11 cellular contexts compared by ENCODE assay signal in the genomic region with DNA sequence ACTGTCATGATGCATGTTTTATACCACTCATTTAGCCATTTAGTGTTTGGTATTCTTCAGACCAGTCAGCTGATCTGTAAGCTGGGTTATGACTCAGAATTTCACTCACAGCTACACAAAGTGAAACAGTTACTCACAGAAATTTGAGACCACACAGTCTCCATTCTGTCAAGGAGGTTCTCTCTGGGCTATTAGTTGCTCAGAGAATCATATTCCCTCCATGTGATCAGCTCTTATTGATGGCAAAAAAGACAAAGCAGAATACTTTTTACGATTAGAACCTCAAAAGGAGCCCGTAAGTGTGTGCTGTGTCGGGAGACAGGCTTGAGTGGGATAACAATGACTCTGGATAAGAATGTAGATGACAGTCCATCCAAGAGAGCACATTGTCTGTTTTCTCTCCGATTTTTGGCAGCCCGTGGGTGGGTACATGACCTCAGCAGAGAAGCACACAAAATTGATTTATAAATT.
A peak's percentile ranks its signal among the peaks of the same experiment; 100 is the strongest.
DNase-seq lines count a peak whose midpoint lies in the region; ATAC-seq and TF ChIP-seq lines count a peak whose summit lies in the region.
"Had no signal": no experiment of that assay in that cellular context is flagged by ENCODE, and none has a peak within 500 bp of the region (broad histone marks: within the 10 kb centered on the region; RNA-seq: fewer than 3 reads in every experiment).

No MANE protein-coding gene starts in this region.

- H3K9me3 Mint-ChIP-seq in activated CD4-positive, alpha-beta T cell treated with anti-CD3 and anti-CD28 coated beads for 36 hours (ENCODE audit: low read depth): peaks cover 6% of the 10 kb centered on the region
- peaks cover 0 to 16% (median 11%) of the 10 kb centered on the region in 11 donors for H3K9me3 Mint-ChIP-seq in naive thymus-derived CD4-positive, alpha-beta T cell
- no peaks in the 10 kb centered on the region for H3K9me3 Mint-ChIP-seq in endothelial cell (ENCODE audit: unreplicated experiment)

- H3K4me3 ChIP-seq in naive thymus-derived CD4-positive, alpha-beta T cell (ENCODE audit: low read length): no peak overlapping the region
- H3K4me3 ChIP-seq: A549, testis had no signal

- H3K4me3 Mint-ChIP-seq in activated CD4-positive, alpha-beta T cell treated with anti-CD3 and anti-CD28 coated beads for 36 hours: no peak overlapping the region
- no peak overlapping the region for H3K4me3 Mint-ChIP-seq in naive thymus-derived CD4-positive, alpha-beta T cell
- H3K4me3 Mint-ChIP-seq in endothelial cell (ENCODE audit: unreplicated experiment): no peak overlapping the region

- no peaks in the 10 kb centered on the region for H3K36me3 Mint-ChIP-seq in activated CD4-positive, alpha-beta T cell treated with anti-CD3 and anti-CD28 coated beads for 36 hours (ENCODE audit: low read depth)
- H3K36me3 Mint-ChIP-seq in naive thymus-derived CD4-positive, alpha-beta T cell: no peaks in the 10 kb centered on the region
- no peaks in the 10 kb centered on the region for H3K36me3 Mint-ChIP-seq in endothelial cell (ENCODE audit: low read depth, unreplicated experiment)

- H3K4me1 ChIP-seq in naive thymus-derived CD4-positive, alpha-beta T cell (ENCODE audit: control insufficient read depth in 2 of 2, insufficient read depth in 2 of 2, low read length in 2 of 2): no peaks in the 10 kb centered on the region
- H3K4me1 ChIP-seq: A549, testis had no signal

- POLR2A ChIA-PET in activated CD4-positive, alpha-beta T cell treated with anti-CD3 and anti-CD28 coated beads for 36 hours (lab: Charles Lee): no interaction called here
- POLR2A ChIA-PET in naive thymus-derived CD4-positive, alpha-beta T cell (lab: Charles Lee): no interaction called here

- DNase-seq in activated CD4-positive, alpha-beta T cell treated with anti-CD3 and anti-CD28 coated beads for 36 hours: no peak
- DNase-seq in activated CD4-positive, alpha-beta T cell treated with anti-CD3 and anti-CD28 coated beads for 4 hours: no peak
- DNase-seq in DMS114 treated with DMSO at 0.1 percent for 48 hours (lab: John Stamatoyannopoulos, UW; ENCODE audit: unreplicated experiment) (no peak), endothelial cell (ENCODE audit: low spot score) (no peak), NK-92 (lab: John Stamatoyannopoulos, UW; ENCODE audit: unreplicated experiment) (no peak)
- DNase-seq in naive thymus-derived CD4-positive, alpha-beta T cell: no peak
- DNase-seq: testis had no signal

- H3K27me3 Mint-ChIP-seq in activated CD4-positive, alpha-beta T cell treated with anti-CD3 and anti-CD28 coated beads for 36 hours: no peaks in the 10 kb centered on the region
- no peaks in the 10 kb centered on the region for H3K27me3 Mint-ChIP-seq in naive thymus-derived CD4-positive, alpha-beta T cell
- no peaks in the 10 kb centered on the region for H3K27me3 Mint-ChIP-seq in endothelial cell (ENCODE audit: unreplicated experiment)

- H3K36me3 ChIP-seq in naive thymus-derived CD4-positive, alpha-beta T cell (ENCODE audit: control insufficient read depth in 2 of 3, insufficient read depth in 3 of 3, low read length in 3 of 3): no peaks in the 10 kb centered on the region
- H3K36me3 ChIP-seq: neutrophil had no signal

- H3K27me3 ChIP-seq in naive thymus-derived CD4-positive, alpha-beta T cell (ENCODE audit: control insufficient read depth in 2 of 2, insufficient read depth in 2 of 2, low read length in 2 of 2): no peaks in the 10 kb centered on the region
- H3K27me3 ChIP-seq: neutrophil, testis had no signal

- intact Hi-C loops in activated CD4-positive, alpha-beta T cell treated with anti-CD3 and anti-CD28 coated beads for 36 hours (cut with DNase I, micrococcal nuclease): no loop called here
- intact Hi-C loops in naive thymus-derived CD4-positive, alpha-beta T cell (cut with micrococcal nuclease): no loop called here

- peak; percentile 55 for ATAC-seq in activated CD4-positive, alpha-beta T cell treated with anti-CD3 and anti-CD28 coated beads for 36 hours
- peak; percentile 95 for ATAC-seq in HG03039 (IDR thresholded peaks at IDR 0.05; ENCODE audit: unreplicated experiment)
- ATAC-seq in SK-N-SH treated with all-trans-retinoic acid at 6 μM for 48 hours: peak; percentile 99
- no peak for ATAC-seq in naive thymus-derived CD4-positive, alpha-beta T cell
- ATAC-seq: A549 had no signal

- TF ChIP-seq CTCF in endothelial cell (IDR thresholded peaks at IDR 0.05; ENCODE audit: unreplicated experiment): no peak

- no peak overlapping the region for H3K27ac ChIP-seq in naive thymus-derived CD4-positive, alpha-beta T cell (ENCODE audit: low read depth, low read length)
- H3K27ac ChIP-seq: A549, neutrophil, testis had no signal

- H3K9me3 ChIP-seq in naive thymus-derived CD4-positive, alpha-beta T cell (ENCODE audit: control insufficient read depth in 2 of 3, low read length in 3 of 3): peaks cover 0 to 5% (median 0%) of the 10 kb centered on the region in 3 experiments
- H3K9me3 ChIP-seq: neutrophil, testis had no signal

- CTCF ChIA-PET in activated CD4-positive, alpha-beta T cell treated with anti-CD3 and anti-CD28 coated beads for 36 hours (lab: Charles Lee): no interaction called here
- CTCF ChIA-PET in naive thymus-derived CD4-positive, alpha-beta T cell (lab: Charles Lee): no interaction called here

- no peak overlapping the region for H3K27ac Mint-ChIP-seq in activated CD4-positive, alpha-beta T cell treated with anti-CD3 and anti-CD28 coated beads for 36 hours
- no peak overlapping the region for H3K27ac Mint-ChIP-seq in naive thymus-derived CD4-positive, alpha-beta T cell
- H3K27ac Mint-ChIP-seq in endothelial cell (ENCODE audit: unreplicated experiment): no peak overlapping the region

- no peaks in the 10 kb centered on the region for H3K4me1 Mint-ChIP-seq in activated CD4-positive, alpha-beta T cell treated with anti-CD3 and anti-CD28 coated beads for 36 hours
- H3K4me1 Mint-ChIP-seq in naive thymus-derived CD4-positive, alpha-beta T cell: no peaks in the 10 kb centered on the region
- no peaks in the 10 kb centered on the region for H3K4me1 Mint-ChIP-seq in endothelial cell (ENCODE audit: unreplicated experiment)

TF ChIP-seq in SK-N-SH treated with all-trans-retinoic acid at 6 μM for 48 hours, 23 proteins besides CTCF, POLR2A, EP300 and RAD21:
- TF ChIP-seq, protein P1, sequence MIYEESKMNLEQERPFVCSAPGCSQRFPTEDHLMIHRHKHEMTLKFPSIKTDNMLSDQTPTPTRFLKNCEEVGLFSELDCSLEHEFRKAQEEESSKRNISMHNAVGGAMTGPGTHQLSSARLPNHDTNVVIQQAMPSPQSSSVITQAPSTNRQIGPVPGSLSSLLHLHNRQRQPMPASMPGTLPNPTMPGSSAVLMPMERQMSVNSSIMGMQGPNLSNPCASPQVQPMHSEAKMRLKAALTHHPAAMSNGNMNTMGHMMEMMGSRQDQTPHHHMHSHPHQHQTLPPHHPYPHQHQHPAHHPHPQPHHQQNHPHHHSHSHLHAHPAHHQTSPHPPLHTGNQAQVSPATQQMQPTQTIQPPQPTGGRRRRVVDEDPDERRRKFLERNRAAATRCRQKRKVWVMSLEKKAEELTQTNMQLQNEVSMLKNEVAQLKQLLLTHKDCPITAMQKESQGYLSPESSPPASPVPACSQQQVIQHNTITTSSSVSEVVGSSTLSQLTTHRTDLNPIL (CRISPR knock-in tag; IDR thresholded peaks at IDR 0.05; ENCODE audit: low read depth): peak; percentile 73; the same call in 1 of the 2 replicates
- TF ChIP-seq ZFP3 (CRISPR knock-in tag; IDR thresholded peaks at IDR 0.05) (0 out of 2 replicates have a peak, but pooled peaks have one; percentile 11), PPARA (CRISPR knock-in tag; IDR thresholded peaks at IDR 0.05; ENCODE audit: borderline replicate concordance) (no peak), ISL1 (CRISPR knock-in tag; IDR thresholded peaks at IDR 0.05) (peak; percentile 84)
